Comparison of ENCODE assay signal across 12 cellular contexts in the genomic region with DNA sequence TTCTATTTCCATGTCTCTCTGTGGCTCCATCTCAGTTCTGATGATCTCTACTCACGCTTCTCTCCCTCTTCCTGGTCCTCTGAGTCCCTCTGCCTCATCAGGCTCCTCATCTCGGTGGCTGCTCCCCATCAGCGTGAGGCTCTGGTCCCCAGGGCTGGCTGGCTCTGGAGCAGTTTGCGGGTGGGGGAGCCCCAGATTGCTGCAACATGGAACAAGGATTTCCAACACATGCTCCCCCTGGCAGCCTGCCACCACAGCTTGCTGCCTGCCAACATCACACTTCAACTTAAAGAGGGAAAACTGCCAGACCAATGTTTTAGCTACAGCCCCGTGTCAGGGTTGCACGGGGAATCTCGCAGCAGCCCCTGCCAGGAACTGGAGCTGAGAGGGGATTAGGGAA.
DNase-seq lines count a peak whose midpoint lies in the region; ATAC-seq and TF ChIP-seq lines count a peak whose summit lies in the region.
"Had no signal": no experiment of that assay in that cellular context is flagged by ENCODE, and none has a peak within 500 bp of the region (broad histone marks: within the 10 kb centered on the region; RNA-seq: fewer than 3 reads in every experiment).

No MANE protein-coding gene starts in this region.

- H3K27me3 ChIP-seq in trophoblast cell (ENCODE audit: insufficient read depth, low read length): no peaks in the 10 kb centered on the region

- no peak overlapping the region for H3K23ac ChIP-seq in trophoblast cell (ENCODE audit: low read length)

- H3K27ac ChIP-seq in trophoblast cell (ENCODE audit: low read depth, low read length): no peak overlapping the region
- H3K27ac ChIP-seq: skin epidermis had no signal

- ATAC-seq in stimulated activated memory B cell treated with anti-CD40 and anti-IgM and Interleukin-4, amounts not matched to agents 10 μg/mL and 1 μg/mL and 100 μg/mL, for 72 hours: no peak
- no peak for ATAC-seq in GM19023 (IDR thresholded peaks at IDR 0.05; ENCODE audit: unreplicated experiment)
- ATAC-seq: activated T-cell treated with anti-CD3 and anti-CD28 coated beads, Interleukin-2, amount 50 U/mL, for 4 hours had no signal

- H3K4me1 ChIP-seq in trophoblast cell (ENCODE audit: control insufficient read depth in 1 of 2, insufficient read depth in 2 of 2, low read length in 2 of 2): no peaks in the 10 kb centered on the region

- no peak overlapping the region for H2AK5ac ChIP-seq in trophoblast cell (ENCODE audit: low read length)

- H2BK120ac ChIP-seq in trophoblast cell (ENCODE audit: insufficient read depth, low read length, poor library complexity): no peak overlapping the region

- no peak overlapping the region for H3K4me2 ChIP-seq in trophoblast cell (ENCODE audit: low read length)

- no peaks in the 10 kb centered on the region for H3K79me2 ChIP-seq in trophoblast cell (ENCODE audit: control insufficient read depth, insufficient read depth, low read length, poor library complexity)

- H4K91ac ChIP-seq in trophoblast cell (ENCODE audit: low read depth, low read length): no peak overlapping the region

- no peak overlapping the region for H3K14ac ChIP-seq in trophoblast cell (ENCODE audit: low read length)

- no peaks in the 10 kb centered on the region for H3K36me3 Mint-ChIP-seq in stimulated activated memory B cell treated with anti-CD40 and anti-IgM and Interleukin-4, amounts not matched to agents 10 μg/mL and 1 μg/mL and 100 μg/mL, for 72 hours

- H2BK12ac ChIP-seq in trophoblast cell (ENCODE audit: low read length): no peak overlapping the region

- H3K4me1 Mint-ChIP-seq in stimulated activated memory B cell treated with anti-CD40 and anti-IgM and Interleukin-4, amounts not matched to agents 10 μg/mL and 1 μg/mL and 100 μg/mL, for 72 hours: peaks cover 7% of the 10 kb centered on the region

- H3K4me3 ChIP-seq in fibroblast of the aortic adventitia (ENCODE audit: low read depth, low read length) (no peak overlapping the region), trophoblast cell (ENCODE audit: low read depth, low read length) (no peak overlapping the region)
- H3K4me3 ChIP-seq: skin epidermis had no signal

- peaks cover 2% of the 10 kb centered on the region for H3K9me3 ChIP-seq in trophoblast cell (ENCODE audit: insufficient read depth, low read depth, low read length)

- TF ChIP-seq CTCF in fibroblast of the aortic adventitia (IDR thresholded peaks at IDR 0.05; ENCODE audit: insufficient read depth, low read length): no peak

- H3K27me3 Mint-ChIP-seq in stimulated activated memory B cell treated with anti-CD40 and anti-IgM and Interleukin-4, amounts not matched to agents 10 μg/mL and 1 μg/mL and 100 μg/mL, for 72 hours: no peaks in the 10 kb centered on the region

- no peak overlapping the region for H3K4ac ChIP-seq in trophoblast cell (ENCODE audit: low read depth, low read length)

- H3K9me3 Mint-ChIP-seq in stimulated activated memory B cell treated with anti-CD40 and anti-IgM and Interleukin-4, amounts not matched to agents 10 μg/mL and 1 μg/mL and 100 μg/mL, for 72 hours: peaks cover 2% of the 10 kb centered on the region
- H3K9me3 Mint-ChIP-seq: activated T-cell treated with anti-CD3 and anti-CD28 coated beads, Interleukin-2, amount 50 U/mL, for 4 hours had no signal

- H3K79me1 ChIP-seq in trophoblast cell (ENCODE audit: low read length): no peaks in the 10 kb centered on the region

- H2BK5ac ChIP-seq in trophoblast cell (ENCODE audit: low read depth, low read length, poor library complexity): no peak overlapping the region

- H4K12ac ChIP-seq in trophoblast cell (ENCODE audit: low read depth, low read length): no peak overlapping the region

- H3K36me3 ChIP-seq in trophoblast cell (ENCODE audit: control insufficient read depth in 1 of 2, insufficient read depth in 2 of 2, low read length in 2 of 2): no peaks in the 10 kb centered on the region

- H2AFZ ChIP-seq in trophoblast cell (ENCODE audit: insufficient read depth, low read length, poor library complexity): no peak overlapping the region

- no peak overlapping the region for H3K18ac ChIP-seq in trophoblast cell (ENCODE audit: low read length)

- H4K8ac ChIP-seq in trophoblast cell (ENCODE audit: low read depth, low read length): no peak overlapping the region

- no peak overlapping the region for H3K9ac ChIP-seq in trophoblast cell (ENCODE audit: low read length)

- peak overlapping the region; percentile 25 for H3K27ac Mint-ChIP-seq in stimulated activated memory B cell treated with anti-CD40 and anti-IgM and Interleukin-4, amounts not matched to agents 10 μg/mL and 1 μg/mL and 100 μg/mL, for 72 hours

- H3K4me3 Mint-ChIP-seq in stimulated activated memory B cell treated with anti-CD40 and anti-IgM and Interleukin-4, amounts not matched to agents 10 μg/mL and 1 μg/mL and 100 μg/mL, for 72 hours: no peak overlapping the region
- H3K4me3 Mint-ChIP-seq: activated T-cell treated with anti-CD3 and anti-CD28 coated beads, Interleukin-2, amount 50 U/mL, for 4 hours had no signal

- WGBS in trophoblast cell (ENCODE audit: extremely low coverage, insufficient coverage, insufficient read length): no CpG with 5 or more reads among the region's 7 CpGs

- DNase-seq in H4 (ENCODE audit: low spot score) (peak; percentile 40), NCI-H446 treated with DMSO at 0.1 percent for 48 hours (lab: John Stamatoyannopoulos, UW) (peak; percentile 59), fibroblast of the aortic adventitia (ENCODE audit: low read depth) (peak; percentile 53), CD1c-positive myeloid dendritic cell (ENCODE audit: extremely low spot score) (no peak), trophoblast cell (no peak), GF-D8 (lab: John Stamatoyannopoulos, UW) (no peak)
- DNase-seq: activated T-cell treated with anti-CD3 and anti-CD28 coated beads, Interleukin-2, amount 50 U/mL, for 4 hours; MV-4-11; stimulated activated naive CD4-positive, alpha-beta T cell treated with Interleukin-2 at 50 U/mL for 16 hours had no signal

Comparison
In these comparisons a context has a peak if more than half of its experiments do, and no peak if none do; other contexts are left out.
1. DNase-seq: peak in H4 (single experiment), NCI-H446 treated with DMSO at 0.1 percent for 48 hours (single experiment) and fibroblast of the aortic adventitia (single experiment); none in CD1c-positive myeloid dendritic cell (single experiment), trophoblast cell (0 of 2) and GF-D8 (single experiment).